Comparison of ENCODE assay signal across 8 cellular contexts in the genomic region with DNA sequence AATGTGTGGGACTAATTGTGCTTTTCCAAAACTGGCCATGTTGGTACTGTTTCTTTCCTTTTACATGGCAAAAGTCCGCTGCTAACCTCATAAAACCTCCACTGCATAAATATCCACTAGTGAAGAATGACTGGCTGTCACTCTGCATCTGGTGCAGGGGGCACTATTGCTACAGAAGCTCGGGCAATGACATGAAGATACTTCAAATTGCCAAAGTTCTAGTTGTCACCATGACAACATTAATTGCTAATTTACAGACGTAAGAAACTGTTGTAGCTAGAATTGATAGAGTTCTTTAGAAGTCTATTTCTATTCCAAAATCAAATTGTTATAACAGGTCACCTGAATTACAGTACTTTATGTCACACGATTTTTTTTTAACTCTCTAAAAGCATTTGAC. TPM values are rescaled to one million over a fixed set of nuclear protein-coding genes. Genes with fewer than 3 reads are reported as not detected.
DNase-seq lines count a peak whose midpoint lies in the region; ATAC-seq lines count a peak whose summit lies in the region.

No MANE protein-coding gene starts in this region.

- peak overlapping the region; percentile 85 for H2AFZ ChIP-seq in neuron (ENCODE audit: low read depth, low read length)

- peaks cover 26% of the 10 kb centered on the region for H3K36me3 Mint-ChIP-seq in central memory CD8-positive, alpha-beta T cell (ENCODE audit: insufficient read depth)

- H3K27ac Mint-ChIP-seq in central memory CD8-positive, alpha-beta T cell (ENCODE audit: low read depth), result peak overlapping the region; percentile 99

- peaks cover 2% of the 10 kb centered on the region for H3K9me3 ChIP-seq in neuron (ENCODE audit: low read length)

- peak overlapping the region; percentile 85 for H3K4me3 Mint-ChIP-seq in central memory CD8-positive, alpha-beta T cell

- peak overlapping the region; percentile 63 for H3K4me3 ChIP-seq in neuron (ENCODE audit: low read length)

- H3K9me3 Mint-ChIP-seq in central memory CD8-positive, alpha-beta T cell, result peaks cover 16% of the 10 kb centered on the region

- ATAC-seq in central memory CD8-positive, alpha-beta T cell (replicated peaks; ENCODE audit: extremely low read depth, poor library complexity, severe bottlenecking), result no peak
- ATAC-seq in GM21825 (IDR thresholded peaks at IDR 0.05; ENCODE audit: unreplicated experiment), result no peak

- no peaks in the 10 kb centered on the region for H3K27me3 Mint-ChIP-seq in central memory CD8-positive, alpha-beta T cell

- H3K4me1 Mint-ChIP-seq in central memory CD8-positive, alpha-beta T cell, result peaks cover 18% of the 10 kb centered on the region

- H3K27me3 ChIP-seq in neuron (ENCODE audit: insufficient read depth, low read length), result no peaks in the 10 kb centered on the region

- peak; percentile 45 for DNase-seq in DMS 273 (lab: John Stamatoyannopoulos, UW; ENCODE audit: unreplicated experiment)
- no peak for DNase-seq in DMS 273 treated with DMSO at 0.1 percent for 48 hours (lab: John Stamatoyannopoulos, UW)
- peak; percentile 31 for DNase-seq in NCI-H1694 treated with DMSO at 0.1 percent for 48 hours (lab: John Stamatoyannopoulos, UW)
- DNase-seq in central memory CD8-positive, alpha-beta T cell (ENCODE audit: low spot score in 2 of 2), result no peak
- no peak for DNase-seq in A172 (ENCODE audit: low spot score)
- no peak for DNase-seq in NK-92 (lab: John Stamatoyannopoulos, UW; ENCODE audit: unreplicated experiment)

- peaks cover 9% of the 10 kb centered on the region for H3K36me3 ChIP-seq in neuron (ENCODE audit: insufficient read depth, low read length)

- H3K4me1 ChIP-seq in neuron (ENCODE audit: insufficient read depth, low read length), result peaks cover 19% of the 10 kb centered on the region

RNA-seq across cellular contexts. Expression of a gene that starts 0.9 kb away (rescaled TPM):
- not detected in 2 replicates for total RNA-seq in A172 (2014; rRNA removed; shearing (Covaris generic))

RNA-seq across cellular contexts. Expression of a gene that starts 0.9 kb away (rescaled TPM):
- 12.6 and 13.5 TPM in 2 replicates for total RNA-seq in A172 (2014; rRNA removed; shearing (Covaris generic))

RNA-seq across cellular contexts. Expression of a gene that starts 40.3 kb away (rescaled TPM):
- total RNA-seq in A172 (2014; rRNA removed; shearing (Covaris generic)), result 24.9 and 29.0 TPM in 2 replicates

Comparison
In these comparisons a context has a peak if more than half of its experiments do, and no peak if none do; other contexts are left out.
1. DNase-seq: peak in DMS 273 (single experiment) and NCI-H1694 treated with DMSO at 0.1 percent for 48 hours (single experiment); none in DMS 273 treated with DMSO at 0.1 percent for 48 hours (single experiment), central memory CD8-positive, alpha-beta T cell (0 of 2), A172 (single experiment) and NK-92 (single experiment).